Comparison of ENCODE assay signal across 34 cellular contexts in the genomic region with DNA sequence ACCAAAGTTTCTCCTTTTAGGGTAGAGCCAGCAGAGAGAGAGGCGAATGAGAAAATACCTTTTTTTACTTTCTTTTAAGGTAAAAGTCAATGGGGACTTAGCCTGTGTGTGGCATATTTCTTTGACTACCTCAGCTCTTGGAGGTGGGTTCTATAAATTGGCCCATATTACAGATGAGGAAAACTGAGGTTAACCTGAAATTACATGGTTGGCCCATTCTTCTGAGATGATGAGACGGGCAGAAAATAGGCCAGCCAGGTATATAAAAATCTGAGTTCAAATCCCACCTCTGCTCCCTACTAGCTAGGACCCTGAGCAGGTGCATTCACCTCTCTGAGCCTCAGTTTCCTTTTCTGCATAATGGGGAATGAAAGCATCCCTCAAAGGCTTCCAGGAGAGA. TPM values are rescaled to one million over a fixed set of nuclear protein-coding genes. Genes with fewer than 3 reads are reported as not detected.
"Had no signal": no experiment of that assay in that cellular context is flagged by ENCODE, and none has a peak within 500 bp of the region (broad histone marks: within the 10 kb centered on the region; RNA-seq: fewer than 3 reads in every experiment).

No MANE protein-coding gene starts in this region.

- H3K27ac ChIP-seq: neural progenitor cell, ovary, parathyroid adenoma, psoas muscle, skin epidermis, spleen, suprapubic skin, testis, tibial artery, transverse colon, upper lobe of right lung, uterus had no signal

- H3K4me3 Mint-ChIP-seq: natural killer cell; nephron; neural progenitor cell; stimulated activated memory B cell treated with anti-CD40 and anti-IgM and Interleukin-4, amounts not matched to agents 10 μg/mL and 1 μg/mL and 100 μg/mL, for 72 hours; stimulated activated naive CD8-positive, alpha-beta T cell treated with anti-CD3 and anti-CD28 coated beads, Interleukin-15, amount 100 ng/mL, for 72 hours; type B pancreatic cell had no signal

- H2AFZ ChIP-seq: neural progenitor cell, parathyroid adenoma had no signal

- H3K27ac Mint-ChIP-seq: natural killer cell; nephron; neural progenitor cell; stimulated activated memory B cell treated with anti-CD40 and anti-IgM and Interleukin-4, amounts not matched to agents 10 μg/mL and 1 μg/mL and 100 μg/mL, for 72 hours; stimulated activated naive CD8-positive, alpha-beta T cell treated with anti-CD3 and anti-CD28 coated beads, Interleukin-15, amount 100 ng/mL, for 72 hours; type B pancreatic cell had no signal

- DNase-seq: natural killer cell; occipital lobe; ovary; psoas muscle; right cardiac atrium; spleen; stimulated activated CD4-positive, alpha-beta T cell treated with anti-CD3 and anti-CD28 coated beads, Interleukin-12 subunit alpha, Interleukin-12 subunit beta, amount 100 ng/mL, for 4 hours; stimulated activated CD4-positive, alpha-beta T cell treated with anti-CD3 and anti-CD28 coated beads, Interleukin-1b, Interleukin-23, amount 100 ng/mL, for 48 hours; stimulated activated CD4-positive, alpha-beta T cell treated with anti-CD3 and anti-CD28 coated beads, Interleukin-4, amount 100 ng/mL, for 1 hour; stimulated activated CD4-positive, alpha-beta T cell treated with anti-CD3 and anti-CD28 coated beads, Interleukin-4, amount 100 ng/mL, for 4 hours; stimulated activated CD8-positive, alpha-beta memory T cell treated with anti-CD3 and anti-CD28 coated beads, Interleukin-4, amount 100 ng/mL, for 48 hours; stimulated activated naive CD4-positive, alpha-beta T cell; stimulated activated naive CD8-positive, alpha-beta T cell treated with anti-CD3 and anti-CD28 coated beads, Interleukin-15, amount 100 ng/mL, for 72 hours; stimulated activated naive CD8-positive, alpha-beta T cell treated with anti-CD3 and anti-CD28 coated beads, Interleukin-15, Interleukin-2, amounts not matched to agents 100 U/mL and 50 U/mL, for 24 hours; substantia nigra; testis; tibial artery; transverse colon; upper lobe of right lung; uterus had no signal

- H3K9ac ChIP-seq: neural progenitor cell, parathyroid adenoma had no signal

- H3K4me1 Mint-ChIP-seq: natural killer cell; nephron; neural progenitor cell; stimulated activated memory B cell treated with anti-CD40 and anti-IgM and Interleukin-4, amounts not matched to agents 10 μg/mL and 1 μg/mL and 100 μg/mL, for 72 hours; stimulated activated naive CD8-positive, alpha-beta T cell treated with anti-CD3 and anti-CD28 coated beads, Interleukin-15, amount 100 ng/mL, for 72 hours had no signal

- H3K27me3 ChIP-seq: neural progenitor cell, ovary, testis had no signal

- H3K36me3 Mint-ChIP-seq: natural killer cell; neural progenitor cell; stimulated activated memory B cell treated with anti-CD40 and anti-IgM and Interleukin-4, amounts not matched to agents 10 μg/mL and 1 μg/mL and 100 μg/mL, for 72 hours; type B pancreatic cell had no signal

- H3K79me2 ChIP-seq: parathyroid adenoma had no signal

- H3K4me2 ChIP-seq: neural progenitor cell, smooth muscle cell had no signal

- H3K9me3 Mint-ChIP-seq: natural killer cell, type B pancreatic cell had no signal

- H3K36me3 ChIP-seq: neural progenitor cell, ovary, spleen, suprapubic skin, tibial artery, transverse colon, upper lobe of right lung, uterus had no signal

- H3K9me3 ChIP-seq: ovary, psoas muscle, suprapubic skin, testis, tibial artery, transverse colon, upper lobe of right lung, uterus had no signal

- H3K4me3 ChIP-seq: neural progenitor cell, ovary, psoas muscle, skin epidermis, smooth muscle cell, spleen, suprapubic skin, testis, tibial artery, transverse colon, upper lobe of right lung, uterus had no signal

- ATAC-seq: natural killer cell; psoas muscle; right cardiac atrium; sciatic nerve; stimulated activated memory B cell treated with anti-CD40 and anti-IgM and Interleukin-4, amounts not matched to agents 10 μg/mL and 1 μg/mL and 100 μg/mL, for 72 hours; stimulated activated naive CD8-positive, alpha-beta T cell treated with anti-CD3 and anti-CD28 coated beads, Interleukin-15, amount 100 ng/mL, for 72 hours; stimulated activated naive CD8-positive, alpha-beta T cell treated with anti-CD3 and anti-CD28 coated beads, Interleukin-15, Interleukin-2, amounts not matched to agents 100 U/mL and 50 U/mL, for 24 hours; upper lobe of right lung had no signal

- H3K4me1 ChIP-seq: neural progenitor cell, parathyroid adenoma, psoas muscle, spleen, suprapubic skin, testis, tibial artery, transverse colon, upper lobe of right lung, uterus had no signal

RNA-seq across cellular contexts. Expression of a gene that starts 22.4 kb away (rescaled TPM):
- total RNA-seq: natural killer cell, occipital lobe, osteoblast, ovary, psoas muscle, renal cortical epithelial cell, right cardiac atrium, sciatic nerve, smooth muscle cell, spleen, suprapubic skin, transverse colon, upper lobe of right lung, urinary bladder, uterus had no signal
- polyA plus RNA-seq: ovary, psoas muscle, right cardiac atrium, smooth muscle cell, spleen, urinary bladder had no signal

RNA-seq across cellular contexts. Expression of a gene that starts 45.6 kb away (rescaled TPM):
- total RNA-seq: natural killer cell, progenitor cell of endocrine pancreas, smooth muscle cell, urinary bladder, uterus had no signal
- polyA plus RNA-seq: neural cell, smooth muscle cell had no signal
